ENCODE assay signal across 8 cellular contexts in genomic region chr6:89350281-89351037, GRCh38. TPM values are rescaled to one million over a fixed set of nuclear protein-coding genes. Genes with fewer than 3 reads are reported as not detected.
DNase-seq lines count a peak whose midpoint lies in the region; ATAC-seq and TF ChIP-seq lines count a peak whose summit lies in the region.

No MANE protein-coding gene starts in this region.

- H3K36me3 ChIP-seq in A673 (ENCODE audit: insufficient read depth, low read length, poor library complexity, severe bottlenecking): no peaks in the 10 kb centered on the region
- no peaks in the 10 kb centered on the region for H3K36me3 ChIP-seq in upper lobe of left lung

- intact Hi-C loops in A673 (cut with micrococcal nuclease; ENCODE audit: unreplicated experiment): loop anchor here (5.0 kb wide), 1 partner anchor 53 kb away; no protein-coding TSS in a partner anchor

- CTCF ChIA-PET in A673 (lab: Charles Lee): interaction anchor here (0.6 to 1.2 kb wide), 3 partner anchors 21 to 368 kb away, joined by 3 to 4 read pairs (median 3); no protein-coding TSS in a partner anchor

- peak in 2 of 4 donors; percentile 17 to 25 for TF ChIP-seq EP300 in upper lobe of left lung (IDR thresholded peaks at IDR 0.05)

- H3K27ac ChIP-seq in A673 (ENCODE audit: low read depth, low read length, poor library complexity, severe bottlenecking): peak overlapping the region; percentile 97
- H3K27ac ChIP-seq in upper lobe of left lung: peak overlapping the region; percentile 97 to 99 (median 98)

- ATAC-seq in GM18867 (IDR thresholded peaks at IDR 0.05; ENCODE audit: unreplicated experiment): peak; percentile 35
- peak; percentile 47 for ATAC-seq in HG03354 (IDR thresholded peaks at IDR 0.05; ENCODE audit: poor library complexity, severe bottlenecking, unreplicated experiment)
- ATAC-seq in upper lobe of left lung (ENCODE audit: low FRiP score in 2 of 2): no peak

- BruUV-seq in A673 (replicated peaks; lab: Mats Ljungman, UMichigan): no TSS peak

- peaks cover 31% of the 10 kb centered on the region for H3K4me1 ChIP-seq in A673 (ENCODE audit: insufficient read depth, low read length, poor library complexity, severe bottlenecking)
- H3K4me1 ChIP-seq in upper lobe of left lung: peaks cover 38 to 49% (median 42%) of the 10 kb centered on the region in 4 donors

- no peak for TF ChIP-seq POLR2A in upper lobe of left lung (IDR thresholded peaks at IDR 0.05)

- H3K4me3 ChIP-seq in A673 (ENCODE audit: low read depth, low read length, poor library complexity, severe bottlenecking) (peak overlapping the region; percentile 63), WI38 (ENCODE audit: low read depth, low read length) (peak overlapping the region; percentile 66), upper lobe of left lung (peak overlapping the region in 2 of 4 donors; percentile 69)

- no peaks in the 10 kb centered on the region for H3K27me3 ChIP-seq in A673 (replicated peaks; ENCODE audit: insufficient read depth, low read depth, low read length, poor library complexity)
- no peaks in the 10 kb centered on the region for H3K27me3 ChIP-seq in upper lobe of left lung

- WGBS in upper lobe of left lung, 2 donors: 29 to 42% methylated on average over 4 of the region's 4 CpGs

- no peak for TF ChIP-seq CTCF in A673 (conservative IDR thresholded peaks at IDR 0.05; ENCODE audit: low read depth, low read length)
- TF ChIP-seq CTCF in WI38 (IDR thresholded peaks at IDR 0.05; ENCODE audit: low read depth, low read length): no peak
- TF ChIP-seq CTCF in upper lobe of left lung (IDR thresholded peaks at IDR 0.05): no peak

- H3K9me3 ChIP-seq in A673 (ENCODE audit: low read depth, low read length, poor library complexity, severe bottlenecking) (no peaks in the 10 kb centered on the region), upper lobe of left lung (no peaks in the 10 kb centered on the region)

- DNase-seq in A673 (ENCODE audit: low spot score): peak; percentile 47
- peak; percentile 41 for DNase-seq in kidney glomerular epithelial cell (lab: John Stamatoyannopoulos, UW)
- DNase-seq in upper lobe of left lung: no peak
- no peak for DNase-seq in NCI-H1417 treated with DMSO at 0.1 percent for 48 hours (lab: John Stamatoyannopoulos, UW)
- no peak for DNase-seq in AG08395 (ENCODE audit: low spot score)

- POLR2A ChIA-PET in A673 (lab: Charles Lee; ENCODE audit: low non-redundant PET): interaction anchor here (0.5 kb wide), 1 partner anchor 111 kb away, joined by 7 read pairs; no protein-coding TSS in a partner anchor

RNA-seq across cellular contexts. Expression of gene UBE2J1, which starts 2.1 kb away (rescaled TPM):
- total RNA-seq in A673 (2021) (36.1 and 38.6 TPM in 2 replicates), upper lobe of left lung (10 to 100 TPM; 16.5 to 55.5 (median 37.4) TPM)

RNA-seq across cellular contexts. Expression of gene GABRR2, which starts 35.4 kb away (rescaled TPM):
- 0.67 and 0.74 TPM in 2 replicates for total RNA-seq in A673 (2021)
- total RNA-seq in upper lobe of left lung: 1 to 10 TPM in 5 of 6 donors, under 1 TPM in 1; 0.30 to 3.1 (median 1.6) TPM

Comparison
In these comparisons a context has a peak if more than half of its experiments do, and no peak if none do; other contexts are left out.
1. DNase-seq: peak in A673 (single experiment) and kidney glomerular epithelial cell (single experiment); none in upper lobe of left lung (0 of 2), NCI-H1417 treated with DMSO at 0.1 percent for 48 hours (single experiment) and AG08395 (single experiment).
2. ATAC-seq: peak in GM18867 (single experiment) and HG03354 (single experiment); none in upper lobe of left lung (0 of 2).